ENCODE assay signal across 41 cellular contexts in the genomic region with DNA sequence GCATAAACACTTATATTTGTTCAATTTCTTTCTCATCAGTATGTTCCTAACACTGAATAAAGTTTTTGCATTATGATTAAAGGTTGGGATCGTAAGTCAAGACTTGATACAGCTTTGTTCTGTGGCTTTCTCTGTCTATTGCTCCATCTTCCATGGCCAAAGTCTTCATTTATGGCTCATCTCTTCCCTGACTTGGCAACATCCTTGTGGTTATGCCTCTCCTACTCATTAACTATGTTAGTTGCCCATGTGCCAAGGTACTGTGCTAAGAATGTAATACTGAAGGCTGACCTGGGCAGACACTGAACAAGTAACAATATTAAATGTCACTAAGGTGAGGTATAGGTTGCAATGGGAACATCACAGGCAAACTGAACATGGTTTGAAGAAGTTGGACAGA. TPM values are rescaled to one million over a fixed set of nuclear protein-coding genes. Genes with fewer than 3 reads are reported as not detected.
"Had no signal": no experiment of that assay in that cellular context is flagged by ENCODE, and none has a peak within 500 bp of the region (broad histone marks: within the 10 kb centered on the region; RNA-seq: fewer than 3 reads in every experiment).

No MANE protein-coding gene starts in this region.

- DNase-seq: activated B cell treated with CpG ODN at 0.5 μM for 24 hours; activated CD4-positive, alpha-beta T cell treated with anti-CD3 and anti-CD28 coated beads for 48 hours; activated CD4-positive, alpha-beta T cell treated with anti-CD3 and anti-CD28 coated beads, Interleukin-2, amount 50 U/mL, for 1 hour; activated CD4-positive, alpha-beta T cell treated with anti-CD3 and anti-CD28 coated beads, Interleukin-2, amount 50 U/mL, for 48 hours; activated CD8-positive, alpha-beta memory T cell treated with anti-CD3 and anti-CD28 coated beads, Interleukin-2, amount 10 ng/mL, durations not matched to agents 7 days and 5 days; activated CD8-positive, alpha-beta memory T cell treated with anti-CD3 and anti-CD28 coated beads, Interleukin-2, amount 50 U/mL, for 4 hours; activated CD8-positive, alpha-beta T cell treated with anti-CD3 and anti-CD28 coated beads for 36 hours; activated effector memory CD4-positive, alpha-beta T cell treated with anti-CD3 and anti-CD28 coated beads, Interleukin-2, amount 50 U/mL, for 16 hours; activated naive CD4-positive, alpha-beta T cell treated with anti-CD3 and anti-CD28 coated beads for 36 hours; activated naive CD8-positive, alpha-beta T cell treated with anti-CD3 and anti-CD28 coated beads for 36 hours; activated naive CD8-positive, alpha-beta T cell treated with anti-CD3 and anti-CD28 coated beads, Interleukin-2, amount 50 U/mL, for 24 hours; activated T-cell treated with anti-CD3 and anti-CD28 coated beads, Interleukin-2, amount 50 U/mL, for 1 hour; activated T-cell treated with anti-CD3 and anti-CD28 coated beads, Interleukin-2, amount 50 U/mL, for 48 hours; amygdala; aorta; body of pancreas; central memory CD4-positive, alpha-beta T cell; dorsolateral prefrontal cortex; effector CD4-positive, alpha-beta T cell; effector memory CD8-positive, alpha-beta T cell; erythroblast; esophagus squamous epithelium; foreskin melanocyte; T-helper 1 cell; T-helper 17 cell; T1000; WERI-Rb-1 had no signal

- H3K9me3 Mint-ChIP-seq: activated naive CD4-positive, alpha-beta T cell treated with anti-CD3 and anti-CD28 coated beads, Interleukin-2, amount 50 U/mL, for 24 hours; activated naive CD8-positive, alpha-beta T cell treated with anti-CD3 and anti-CD28 coated beads, Interleukin-2, amount 50 U/mL, for 24 hours; dendritic cell treated with granulocyte-macrophage colony-stimulating factor and Interleukin-4, amounts not matched to agents 40 ng/mL and 50 ng/mL, for 4 days; effector memory CD8-positive, alpha-beta T cell had no signal

- H3K9me3 ChIP-seq: adrenal gland, body of pancreas, esophagus squamous epithelium had no signal

- H3K4me1 Mint-ChIP-seq: activated B cell treated with CpG ODN at 0.5 μM for 24 hours; activated CD8-positive, alpha-beta memory T cell treated with anti-CD3 and anti-CD28 coated beads, Interleukin-2, amount 10 ng/mL, durations not matched to agents 7 days and 5 days; activated naive CD4-positive, alpha-beta T cell treated with anti-CD3 and anti-CD28 coated beads, Interleukin-2, amount 50 U/mL, for 24 hours; activated naive CD8-positive, alpha-beta T cell treated with anti-CD3 and anti-CD28 coated beads for 36 hours; activated naive CD8-positive, alpha-beta T cell treated with anti-CD3 and anti-CD28 coated beads, Interleukin-2, amount 50 U/mL, for 24 hours; T-helper 17 cell had no signal

- H3K36me3 ChIP-seq: adrenal gland, cardiac muscle cell, esophagus squamous epithelium, gastroesophageal sphincter, WERI-Rb-1 had no signal

- H3K36me3 Mint-ChIP-seq: activated CD8-positive, alpha-beta memory T cell treated with anti-CD3 and anti-CD28 coated beads, Interleukin-2, amount 10 ng/mL, durations not matched to agents 7 days and 5 days; activated naive CD8-positive, alpha-beta T cell treated with anti-CD3 and anti-CD28 coated beads for 36 hours had no signal

- H3K27me3 Mint-ChIP-seq: activated CD8-positive, alpha-beta T cell treated with anti-CD3 and anti-CD28 coated beads for 36 hours; activated naive CD4-positive, alpha-beta T cell treated with anti-CD3 and anti-CD28 coated beads, Interleukin-2, amount 50 U/mL, for 24 hours; activated naive CD8-positive, alpha-beta T cell treated with anti-CD3 and anti-CD28 coated beads for 36 hours; dendritic cell treated with granulocyte-macrophage colony-stimulating factor and Interleukin-4, amounts not matched to agents 40 ng/mL and 50 ng/mL, for 4 days had no signal

- H3K4me3 Mint-ChIP-seq: activated B cell treated with CpG ODN at 0.5 μM for 24 hours; activated CD8-positive, alpha-beta memory T cell treated with anti-CD3 and anti-CD28 coated beads, Interleukin-2, amount 10 ng/mL, durations not matched to agents 7 days and 5 days; activated CD8-positive, alpha-beta T cell treated with anti-CD3 and anti-CD28 coated beads for 36 hours; activated naive CD4-positive, alpha-beta T cell treated with anti-CD3 and anti-CD28 coated beads for 36 hours; activated naive CD4-positive, alpha-beta T cell treated with anti-CD3 and anti-CD28 coated beads, Interleukin-2, amount 50 U/mL, for 24 hours; activated naive CD8-positive, alpha-beta T cell treated with anti-CD3 and anti-CD28 coated beads for 36 hours; activated naive CD8-positive, alpha-beta T cell treated with anti-CD3 and anti-CD28 coated beads, Interleukin-2, amount 50 U/mL, for 24 hours; activated T-helper 1 cell treated with anti-CD3 and anti-CD28 coated beads, Interleukin-12 subunit alpha, Interleukin-12 subunit beta, Interleukin-2, Interleukin-4 antibody, amounts not matched to agents 30 ng/mL and 10 ng/mL and 1 ng/mL, durations not matched to agents 14 hours and 24 hours and 36 hours; dendritic cell treated with granulocyte-macrophage colony-stimulating factor and Interleukin-4, amounts not matched to agents 40 ng/mL and 50 ng/mL, for 4 days; effector memory CD8-positive, alpha-beta T cell; T-helper 17 cell; T-helper 2 cell treated with Interferon-gamma antibody and Interleukin-4, amounts not matched to agents 5 μg/mL and 100 μg/mL, for 36 hours had no signal

- H3K4me3 ChIP-seq: adrenal gland, body of pancreas, cardiac muscle cell, coronary artery, dorsolateral prefrontal cortex, esophagus squamous epithelium, gastroesophageal sphincter had no signal

- H3K4me1 ChIP-seq: adrenal gland, body of pancreas, esophagus squamous epithelium, gastroesophageal sphincter had no signal

- H3K27ac Mint-ChIP-seq: activated B cell treated with CpG ODN at 0.5 μM for 24 hours; activated CD8-positive, alpha-beta memory T cell treated with anti-CD3 and anti-CD28 coated beads, Interleukin-2, amount 10 ng/mL, durations not matched to agents 7 days and 5 days; activated CD8-positive, alpha-beta T cell treated with anti-CD3 and anti-CD28 coated beads for 36 hours; activated naive CD4-positive, alpha-beta T cell treated with anti-CD3 and anti-CD28 coated beads for 36 hours; activated naive CD4-positive, alpha-beta T cell treated with anti-CD3 and anti-CD28 coated beads, Interleukin-2, amount 50 U/mL, for 24 hours; activated naive CD8-positive, alpha-beta T cell treated with anti-CD3 and anti-CD28 coated beads for 36 hours; activated naive CD8-positive, alpha-beta T cell treated with anti-CD3 and anti-CD28 coated beads, Interleukin-2, amount 50 U/mL, for 24 hours; activated T-helper 1 cell treated with anti-CD3 and anti-CD28 coated beads, Interleukin-12 subunit alpha, Interleukin-12 subunit beta, Interleukin-2, Interleukin-4 antibody, amounts not matched to agents 30 ng/mL and 10 ng/mL and 1 ng/mL, durations not matched to agents 14 hours and 24 hours and 36 hours; activated T-helper 2 cell treated with anti-CD3 and anti-CD28 coated beads, Interferon-gamma antibody, Interleukin-2, Interleukin-4, amounts not matched to agents 10 μg/mL and 5 μg/mL and 100 μg/mL, durations not matched to agents 14 hours and 24 hours and 36 hours; dendritic cell treated with granulocyte-macrophage colony-stimulating factor and Interleukin-4, amounts not matched to agents 40 ng/mL and 50 ng/mL, for 4 days; effector memory CD8-positive, alpha-beta T cell; T-helper 17 cell; T-helper 2 cell treated with Interferon-gamma antibody and Interleukin-4, amounts not matched to agents 5 μg/mL and 100 μg/mL, for 36 hours had no signal

- ATAC-seq: activated CD4-positive, CD25-positive, alpha-beta regulatory T cell treated with anti-CD3 and anti-CD28 coated beads, Interleukin-2, amount 50 U/mL, for 24 hours; activated CD8-positive, alpha-beta memory T cell treated with anti-CD3 and anti-CD28 coated beads, Interleukin-2, amount 10 ng/mL, durations not matched to agents 7 days and 5 days; activated CD8-positive, alpha-beta T cell treated with anti-CD3 and anti-CD28 coated beads for 36 hours; activated naive CD8-positive, alpha-beta T cell treated with anti-CD3 and anti-CD28 coated beads, Interleukin-2, amount 50 U/mL, for 24 hours; body of pancreas; effector memory CD8-positive, alpha-beta T cell; gastroesophageal sphincter; T-helper 17 cell had no signal

RNA-seq across cellular contexts. Expression of a gene that starts 1.6 kb away (rescaled TPM):
- total RNA-seq: activated B cell treated with CpG ODN at 0.5 μM for 24 hours; activated CD8-positive, alpha-beta memory T cell treated with anti-CD3 and anti-CD28 coated beads for 36 hours; activated CD8-positive, alpha-beta memory T cell treated with anti-CD3 and anti-CD28 coated beads, Interleukin-2, amount 10 ng/mL, durations not matched to agents 7 days and 5 days; activated CD8-positive, alpha-beta T cell treated with anti-CD3 and anti-CD28 coated beads for 36 hours; activated naive CD4-positive, alpha-beta T cell treated with anti-CD3 and anti-CD28 coated beads for 36 hours; activated naive CD8-positive, alpha-beta T cell treated with anti-CD3 and anti-CD28 coated beads for 36 hours; activated T-helper 1 cell treated with anti-CD3 and anti-CD28 coated beads, Interleukin-12 subunit alpha, Interleukin-12 subunit beta, Interleukin-2, Interleukin-4 antibody, amounts not matched to agents 30 ng/mL and 10 ng/mL and 1 ng/mL, durations not matched to agents 14 hours and 24 hours and 36 hours; activated T-helper 2 cell treated with anti-CD3 and anti-CD28 coated beads, Interferon-gamma antibody, Interleukin-2, Interleukin-4, amounts not matched to agents 10 μg/mL and 5 μg/mL and 100 μg/mL, durations not matched to agents 14 hours and 24 hours and 36 hours; adrenal gland; aorta; body of pancreas; cardiac muscle cell; cerebellum; esophagus squamous epithelium; fibroblast of lung; gastroesophageal sphincter; glomerular endothelial cell had no signal
